In genomic region chr15:25950014-25950413, GRCh38 we compare ENCODE assay signal across 28 cellular contexts.
DNase-seq lines count a peak whose midpoint lies in the region; ATAC-seq, FAIRE-seq and TF ChIP-seq lines count a peak whose summit lies in the region.
"Had no signal": no experiment of that assay in that cellular context is flagged by ENCODE, and none has a peak within 500 bp of the region (broad histone marks: within the 10 kb centered on the region; RNA-seq: fewer than 3 reads in every experiment).

No MANE protein-coding gene starts in this region.

- H2AK5ac ChIP-seq in IMR-90 (ENCODE audit: low read depth, low read length) (no peak overlapping the region), trophoblast cell (ENCODE audit: low read length) (no peak overlapping the region)

- H3K36me3 Mint-ChIP-seq in GM23338 (ENCODE audit: low read depth): peaks cover 2% of the 10 kb centered on the region; the same call in 1 of the 3 replicates
- H3K36me3 Mint-ChIP-seq: CD14-positive monocyte; CD4-positive, CD25-positive, alpha-beta regulatory T cell; CD8-positive, alpha-beta memory T cell had no signal

- H3K4me2 ChIP-seq in A549 (no peak overlapping the region), IMR-90 (ENCODE audit: low read depth, low read length) (no peak overlapping the region), trophoblast cell (ENCODE audit: low read length) (no peak overlapping the region), GM23338 (no peak overlapping the region), Karpas-422 (ENCODE audit: low read depth, low read length, poor library complexity, severe bottlenecking) (no peak overlapping the region)
- H3K4me2 ChIP-seq: BLaER1 had no signal

- H3K4me1 Mint-ChIP-seq in GM23338: peaks cover 14% of the 10 kb centered on the region; the same call in 2 of the 3 replicates
- H3K4me1 Mint-ChIP-seq: CD14-positive monocyte; CD4-positive, alpha-beta memory T cell; CD8-positive, alpha-beta memory T cell had no signal

- H3K9me3 ChIP-seq in A549 (no peaks in the 10 kb centered on the region), IMR-90 (ENCODE audit: control insufficient read depth, insufficient read depth, low read length) (no peaks in the 10 kb centered on the region), trophoblast cell (ENCODE audit: insufficient read depth, low read depth, low read length) (peaks cover 1% of the 10 kb centered on the region), Karpas-422 (ENCODE audit: low read length) (peaks cover 29% of the 10 kb centered on the region)
- H3K9me3 ChIP-seq: BE2C had no signal

- H3K27ac Mint-ChIP-seq in GM23338: no peak overlapping the region
- H3K27ac Mint-ChIP-seq: CD14-positive monocyte; CD4-positive, alpha-beta memory T cell; CD4-positive, CD25-positive, alpha-beta regulatory T cell; CD8-positive, alpha-beta memory T cell had no signal

- H3K23ac ChIP-seq in IMR-90 (ENCODE audit: low read depth, low read length) (no peak overlapping the region), trophoblast cell (ENCODE audit: low read length) (no peak overlapping the region)

- no peak overlapping the region for H4K5ac ChIP-seq in IMR-90 (ENCODE audit: low read depth, low read length)

- in situ Hi-C loops in IMR-90 (cut with MboI; ENCODE audit: low sequenced_read_pairs): no loop called here

- intact Hi-C loops in IMR-90 (cut with micrococcal nuclease): no loop called here

- no peak overlapping the region for H3K14ac ChIP-seq in IMR-90 (replicated peaks; ENCODE audit: low read depth, low read length)
- H3K14ac ChIP-seq in trophoblast cell (ENCODE audit: low read length): no peak overlapping the region

- H3K4ac ChIP-seq in IMR-90 (ENCODE audit: low read depth, low read length) (no peak overlapping the region), trophoblast cell (ENCODE audit: low read depth, low read length) (no peak overlapping the region)

- TF ChIP-seq CTCF in A549 (IDR thresholded peaks at IDR 0.05) (no peak), IMR-90 (conservative IDR thresholded peaks at IDR 0.05; ENCODE audit: low read depth, low read length) (no peak), GM23338 (conservative IDR thresholded peaks at IDR 0.05; ENCODE audit: low read depth in 2 of 2) (no peak)

- TF ChIP-seq RAD21 in A549 (conservative IDR thresholded peaks at IDR 0.05 in 1 of 2, IDR thresholded peaks at IDR 0.05 in 1 of 2) (no peak), IMR-90 (IDR thresholded peaks at IDR 0.05; ENCODE audit: low read length) (no peak)

- no peak overlapping the region for H2BK20ac ChIP-seq in IMR-90 (ENCODE audit: low read depth, low read length)

- peak overlapping the region; percentile 86 for H2BK12ac ChIP-seq in trophoblast cell (ENCODE audit: low read length)

- no peak overlapping the region for H3K56ac ChIP-seq in IMR-90 (ENCODE audit: extremely low read depth, insufficient read depth, low read length)

- TF ChIP-seq POLR2A in A549 (IDR thresholded peaks at IDR 0.05; ENCODE audit: low read length) (no peak), IMR-90 (IDR thresholded peaks at IDR 0.05; ENCODE audit: low read depth, low read length) (no peak)

- peaks cover 5% of the 10 kb centered on the region; the same call in 1 of the 3 replicates for H3K4me1 ChIP-seq in A549
- H3K4me1 ChIP-seq in IMR-90 (ENCODE audit: control insufficient read depth, insufficient read depth, low read length): peaks cover 2% of the 10 kb centered on the region; the same call in 1 of the 2 replicates
- peaks cover 0 to 2% of the 10 kb centered on the region in 2 experiments for H3K4me1 ChIP-seq in trophoblast cell (ENCODE audit: control insufficient read depth in 1 of 2, insufficient read depth in 2 of 2, low read length in 2 of 2)
- H3K4me1 ChIP-seq in GM23338 (ENCODE audit: insufficient read depth): peaks cover 10% of the 10 kb centered on the region
- H3K4me1 ChIP-seq in Karpas-422 (ENCODE audit: low read length): no peaks in the 10 kb centered on the region
- H3K4me1 ChIP-seq: BE2C had no signal

- DNase-seq in A549 (ENCODE audit: low read depth in 1 of 2, low spot score in 1 of 2): no peak
- DNase-seq in IMR-90: no peak
- DNase-seq in left kidney (ENCODE audit: low read depth, low spot score): peak; percentile 21
- no peak for DNase-seq in trophoblast cell
- DNase-seq in GM23338 (ENCODE audit: low spot score): no peak
- DNase-seq in Karpas-422: no peak
- DNase-seq: ACHN; BE2C; C1 segment of cervical spinal cord; CD4-positive, alpha-beta memory T cell; CD4-positive, CD25-positive, alpha-beta regulatory T cell; CD8-positive, alpha-beta memory T cell; COR-L47; DMS 273 treated with DMSO at 0.1 percent for 48 hours; DMS153; DMS53; DMS79; DND-41; EL; GDM1 had no signal

- TF ChIP-seq EP300 in A549 (IDR thresholded peaks at IDR 0.05): no peak

- H3K36me3 ChIP-seq in IMR-90 (ENCODE audit: control insufficient read depth, insufficient read depth, low read length) (no peaks in the 10 kb centered on the region), trophoblast cell (ENCODE audit: control insufficient read depth in 1 of 2, insufficient read depth in 2 of 2, low read length in 2 of 2) (no peaks in the 10 kb centered on the region), GM23338 (ENCODE audit: insufficient read depth) (no peaks in the 10 kb centered on the region), Karpas-422 (ENCODE audit: insufficient read depth, low read length) (no peaks in the 10 kb centered on the region)
- H3K36me3 ChIP-seq: BE2C, BLaER1 had no signal

- H3K27me3 ChIP-seq in IMR-90 (ENCODE audit: control insufficient read depth, insufficient read depth, low read length) (no peaks in the 10 kb centered on the region; the same call in 1 of the 2 replicates), trophoblast cell (ENCODE audit: insufficient read depth, low read length) (no peaks in the 10 kb centered on the region), GM23338 (ENCODE audit: insufficient read depth) (no peaks in the 10 kb centered on the region), Karpas-422 (ENCODE audit: low read length) (no peaks in the 10 kb centered on the region)
- H3K27me3 ChIP-seq: BE2C, BLaER1 had no signal

- no peak overlapping the region for H3K18ac ChIP-seq in IMR-90 (ENCODE audit: low read depth, low read length)
- no peak overlapping the region for H3K18ac ChIP-seq in trophoblast cell (ENCODE audit: low read length)

- H2BK5ac ChIP-seq in IMR-90 (ENCODE audit: low read depth, low read length, poor library complexity, severe bottlenecking): no peak overlapping the region
- H2BK5ac ChIP-seq in trophoblast cell (ENCODE audit: low read depth, low read length, poor library complexity): no peak overlapping the region

- ATAC-seq in A549 (no peak), IMR-90 (ENCODE audit: low read depth) (no peak), GM23338 (no peak), HG02938 (IDR thresholded peaks at IDR 0.05; ENCODE audit: unreplicated experiment) (no peak)
- ATAC-seq: GM12878 had no signal

- WGBS in A549 (ENCODE audit: missing lambda C conversion rate): 80% methylated on average over 2 of the region's 2 CpGs
- WGBS in IMR-90 (ENCODE audit: extremely low coverage in 2 of 2, insufficient read length in 1 of 2), 2 experiments: 100% methylated on average over 1 of the region's 2 CpGs; no CpG with 5 or more reads in 1 of the 2 experiments
- WGBS in trophoblast cell (ENCODE audit: extremely low coverage, insufficient coverage, insufficient read length): no CpG with 5 or more reads among the region's 2 CpGs

- dilution Hi-C loops in IMR-90 (cut with HindIII; ENCODE audit: low sequenced_read_pairs, unreplicated experiment): no loop called here

- POLR2A ChIA-PET in A549 (lab: Yijun Ruan, JAX) (no interaction called here), IMR-90 (lab: Charles Lee; ENCODE audit: unreplicated experiment) (no interaction called here)

- H3K27me3 Mint-ChIP-seq in GM23338 (ENCODE audit: insufficient read depth, low read depth, poor library complexity): peaks cover 7% of the 10 kb centered on the region
- H3K27me3 Mint-ChIP-seq: CD4-positive, alpha-beta memory T cell; CD4-positive, CD25-positive, alpha-beta regulatory T cell had no signal

- no peak for FAIRE-seq in A549 (lab: Jason Lieb, UNC)
- FAIRE-seq: GM12878, GM12892, GM18507, GM19239 had no signal

- no peak overlapping the region for H2AFZ ChIP-seq in IMR-90 (replicated peaks; ENCODE audit: low read length, poor library complexity)
- no peak overlapping the region for H2AFZ ChIP-seq in trophoblast cell (ENCODE audit: insufficient read depth, low read length, poor library complexity)
- no peak overlapping the region for H2AFZ ChIP-seq in GM23338
- H2AFZ ChIP-seq in Karpas-422 (ENCODE audit: low read length): no peak overlapping the region

- H3K9me2 ChIP-seq in GM23338 (ENCODE audit: insufficient read depth) (no peaks in the 10 kb centered on the region), Karpas-422 (replicated peaks; ENCODE audit: insufficient read depth, low read length) (no peaks in the 10 kb centered on the region)

- CTCF ChIA-PET in A549 (lab: Yijun Ruan, JAX): no interaction called here
- CTCF ChIA-PET in IMR-90 (lab: Yijun Ruan, JAX): no interaction called here

- no peaks in the 10 kb centered on the region for H3K9me1 ChIP-seq in IMR-90 (ENCODE audit: insufficient read depth, low read length)

- H3K79me1 ChIP-seq in IMR-90 (ENCODE audit: low read depth in 1 of 2, low read length in 2 of 2) (no peaks in the 10 kb centered on the region), trophoblast cell (ENCODE audit: low read length) (peaks cover 9% of the 10 kb centered on the region)

- H3K27ac ChIP-seq in A549 (no peak overlapping the region), IMR-90 (ENCODE audit: insufficient read depth, low read length) (no peak overlapping the region), trophoblast cell (ENCODE audit: low read depth, low read length) (no peak overlapping the region), GM23338 (ENCODE audit: low read depth) (no peak overlapping the region), Karpas-422 (ENCODE audit: low read length) (no peak overlapping the region)
- H3K27ac ChIP-seq: 22Rv1, BLaER1 had no signal

- H2BK15ac ChIP-seq in IMR-90 (ENCODE audit: low read depth, low read length): no peak overlapping the region

- H3K4me3 ChIP-seq in A549 (no peak overlapping the region), IMR-90 (ENCODE audit: insufficient read depth, low read depth, low read length) (no peak overlapping the region), trophoblast cell (ENCODE audit: low read depth, low read length) (no peak overlapping the region), GM23338 (no peak overlapping the region), Karpas-422 (ENCODE audit: low read length) (no peak overlapping the region)
- H3K4me3 ChIP-seq: BLaER1, GM12878 had no signal

- H4K8ac ChIP-seq in IMR-90 (ENCODE audit: low read depth in 2 of 2, low read length in 2 of 2): no peak overlapping the region
- H4K8ac ChIP-seq in trophoblast cell (ENCODE audit: low read depth, low read length): no peak overlapping the region

- H2AK9ac ChIP-seq in IMR-90 (replicated peaks; ENCODE audit: low read depth, low read length, poor library complexity): no peak overlapping the region

- H3K9ac ChIP-seq in IMR-90 (ENCODE audit: low read depth, low read length) (no peak overlapping the region), trophoblast cell (ENCODE audit: low read length) (no peak overlapping the region), Karpas-422 (ENCODE audit: low read length) (no peak overlapping the region)
- H3K9ac ChIP-seq: BLaER1 had no signal

- peaks cover 3% of the 10 kb centered on the region; the same call in 1 of the 3 replicates for H3K9me3 Mint-ChIP-seq in GM23338

- H4K91ac ChIP-seq in IMR-90 (ENCODE audit: insufficient read depth, low read depth, low read length): no peak overlapping the region
- H4K91ac ChIP-seq in trophoblast cell (ENCODE audit: low read depth, low read length): no peak overlapping the region

- no TSS peak for BruUV-seq in IMR-90 (replicated peaks; lab: Mats Ljungman, UMichigan)

- peaks cover 1% of the 10 kb centered on the region for H3K79me2 ChIP-seq in trophoblast cell (ENCODE audit: control insufficient read depth, insufficient read depth, low read length, poor library complexity)
- no peaks in the 10 kb centered on the region for H3K79me2 ChIP-seq in GM23338 (replicated peaks; ENCODE audit: insufficient read depth)
- H3K79me2 ChIP-seq in Karpas-422 (ENCODE audit: low read length): no peaks in the 10 kb centered on the region

- H2BK120ac ChIP-seq in IMR-90 (ENCODE audit: low read depth, low read length) (no peak overlapping the region), trophoblast cell (ENCODE audit: insufficient read depth, low read length, poor library complexity) (no peak overlapping the region)

- H3F3A ChIP-seq in GM23338 (replicated peaks; ENCODE audit: low read depth): no peaks in the 10 kb centered on the region

- no peak overlapping the region for H3K4me3 Mint-ChIP-seq in GM23338
- H3K4me3 Mint-ChIP-seq: CD14-positive monocyte; CD4-positive, alpha-beta memory T cell; CD8-positive, alpha-beta memory T cell had no signal

- no peak overlapping the region for H4K12ac ChIP-seq in trophoblast cell (ENCODE audit: low read depth, low read length)

- H4K20me1 ChIP-seq in IMR-90 (ENCODE audit: insufficient read depth, low read length) (no peaks in the 10 kb centered on the region), GM23338 (replicated peaks; ENCODE audit: insufficient read depth) (no peaks in the 10 kb centered on the region), Karpas-422 (ENCODE audit: insufficient read depth, low read depth, low read length) (no peaks in the 10 kb centered on the region)
- H4K20me1 ChIP-seq: BLaER1 had no signal
